ENCODE assay signal across 9 cellular contexts in genomic region chr1:218480137-218480536, GRCh38.
DNase-seq lines count a peak whose midpoint lies in the region; ATAC-seq and TF ChIP-seq lines count a peak whose summit lies in the region.
"Had no signal": no experiment of that assay in that cellular context is flagged by ENCODE, and none has a peak within 500 bp of the region (broad histone marks: within the 10 kb centered on the region; RNA-seq: fewer than 3 reads in every experiment).

No MANE protein-coding gene starts in this region.

- H3K36me3 ChIP-seq in PC-9 (ENCODE audit: low read depth) (no peaks in the 10 kb centered on the region), ectodermal cell (ENCODE audit: control insufficient read depth, insufficient read depth, low read length) (no peaks in the 10 kb centered on the region), lung (ENCODE audit: control insufficient read depth in 2 of 2, insufficient read depth in 2 of 2, low read length in 2 of 2) (no peaks in the 10 kb centered on the region), upper lobe of right lung (no peaks in the 10 kb centered on the region)

- no peaks in the 10 kb centered on the region for H4K20me1 ChIP-seq in PC-9 (ENCODE audit: insufficient read depth)

- H3K4me1 ChIP-seq in PC-9 (replicated peaks; ENCODE audit: insufficient read depth) (peaks cover 41% of the 10 kb centered on the region), ectodermal cell (ENCODE audit: control insufficient read depth, insufficient read depth, low read length) (no peaks in the 10 kb centered on the region), lung (ENCODE audit: control insufficient read depth in 2 of 2, insufficient read depth in 2 of 2, low read length in 2 of 2) (peaks cover 0 to 6% of the 10 kb centered on the region in 2 donors), upper lobe of right lung (peaks cover 19% of the 10 kb centered on the region)

- TSS peak; percentile 21 for BruUV-seq in PC-9 (replicated peaks; lab: Mats Ljungman, UMichigan)

- 83 to 86% methylated on average over 3 of the region's 3 CpGs for WGBS in ectodermal cell, 2 experiments
- WGBS in lung, 2 donors = 79 to 82% methylated on average over 3 of the region's 3 CpGs

- H3K27ac ChIP-seq in PC-9 (peak overlapping the region; percentile 77), ectodermal cell (ENCODE audit: insufficient read depth, low read depth, low read length, poor library complexity, severe bottlenecking) (peak overlapping the region; percentile 3), lung (ENCODE audit: low read depth in 1 of 2, low read length in 1 of 2) (peak overlapping the region in 1 of 2 donors; percentile 43), upper lobe of right lung (peak overlapping the region; percentile 14)

- peaks cover 24% of the 10 kb centered on the region; the same call in 1 of the 2 replicates for H3F3A ChIP-seq in PC-9 (ENCODE audit: insufficient read depth, low read depth)

- no peaks in the 10 kb centered on the region for H3K27me3 ChIP-seq in PC-9 (ENCODE audit: insufficient read depth, low read depth)
- no peaks in the 10 kb centered on the region for H3K27me3 ChIP-seq in ectodermal cell (ENCODE audit: control insufficient read depth, insufficient read depth, low read length, poor library complexity, severe bottlenecking)
- H3K27me3 ChIP-seq in lung (ENCODE audit: control insufficient read depth, insufficient read depth) = no peaks in the 10 kb centered on the region
- no peaks in the 10 kb centered on the region for H3K27me3 ChIP-seq in upper lobe of right lung

- no peak for TF ChIP-seq CTCF in PC-9 (conservative IDR thresholded peaks at IDR 0.05)
- TF ChIP-seq CTCF in lung (IDR thresholded peaks at IDR 0.05; ENCODE audit: control extremely low read depth, extremely low read depth) = no peak
- TF ChIP-seq CTCF in upper lobe of right lung (IDR thresholded peaks at IDR 0.05) = no peak

- POLR2A ChIA-PET in PC-9 (lab: Charles Lee; ENCODE audit: unreplicated experiment) (interaction anchor here (0.7 to 1.0 kb wide), 2 partner anchors 20 to 135 kb away, joined by 3 to 4 read pairs; partner anchors contain the start of gene TGFB2), HEK293T (lab: Yijun Ruan, JAX) (no interaction called here)

- peak; percentile 61 for ATAC-seq in lung (ENCODE audit: insufficient read depth, low FRiP score)
- ATAC-seq in upper lobe of right lung = peak; percentile 51
- ATAC-seq in GM18519 (IDR thresholded peaks at IDR 0.05; ENCODE audit: low FRiP score, unreplicated experiment) = no peak
- no peak for ATAC-seq in HG03442 (IDR thresholded peaks at IDR 0.05; ENCODE audit: unreplicated experiment)

- no peak overlapping the region for H3K4me3 ChIP-seq in PC-9
- H3K4me3 ChIP-seq in ectodermal cell (ENCODE audit: insufficient read depth, low read depth, low read length) = no peak overlapping the region
- H3K4me3 ChIP-seq in lung = no peak overlapping the region
- no peak overlapping the region for H3K4me3 ChIP-seq in upper lobe of right lung

- no peak for DNase-seq in PC-9
- no peak for DNase-seq in lung (ENCODE audit: low spot score)
- no peak for DNase-seq in upper lobe of right lung
- no peak for DNase-seq in HEK293T (ENCODE audit: extremely low spot score)
- DNase-seq: H7; stimulated activated CD4-positive, alpha-beta T cell treated with anti-CD3 and anti-CD28 coated beads, Interleukin-4, amount 100 ng/mL, for 1 hour had no signal

- H3K9me2 ChIP-seq in PC-9 (ENCODE audit: insufficient read depth) = no peaks in the 10 kb centered on the region

- no peaks in the 10 kb centered on the region for H3K79me2 ChIP-seq in PC-9 (ENCODE audit: low read depth)

- peaks cover 32% of the 10 kb centered on the region for H3K9me3 ChIP-seq in PC-9 (ENCODE audit: insufficient read depth, low read depth)
- H3K9me3 ChIP-seq in ectodermal cell (ENCODE audit: control insufficient read depth, low read length) = no peaks in the 10 kb centered on the region
- H3K9me3 ChIP-seq in lung (ENCODE audit: control insufficient read depth in 2 of 2, insufficient read depth in 1 of 2, low read length in 1 of 2) = no peaks in the 10 kb centered on the region
- H3K9me3 ChIP-seq in upper lobe of right lung = no peaks in the 10 kb centered on the region

- no peak overlapping the region for H3K4me2 ChIP-seq in PC-9

- no peak overlapping the region for H2AFZ ChIP-seq in PC-9

- CTCF ChIA-PET in PC-9 (lab: Charles Lee) = no interaction called here
- CTCF ChIA-PET in HEK293T (lab: Yijun Ruan, JAX) = no interaction called here

- intact Hi-C loops in PC-9 (cut with micrococcal nuclease; ENCODE audit: unreplicated experiment) = loop anchor here (1.0 kb wide), 3 partner anchors 16 to 226 kb away; no protein-coding TSS in a partner anchor
- intact Hi-C loops in upper lobe of right lung (cut with DNase I) = no loop called here

TF ChIP-seq in HEK293T, 16 proteins besides CTCF, POLR2A, EP300 and RAD21:
- TF ChIP-seq LEF1 (IDR thresholded peaks at IDR 0.05; ENCODE audit: borderline replicate concordance) (no peak), SUZ12 (IDR thresholded peaks at IDR 0.05) (no peak), CTBP1 (IDR thresholded peaks at IDR 0.05; ENCODE audit: borderline replicate concordance) (no peak), ELF4 (IDR thresholded peaks at IDR 0.05) (no peak), ZNF384 (IDR thresholded peaks at IDR 0.05) (no peak), FOXA1 (IDR thresholded peaks at IDR 0.05) (no peak), FOXK2 (IDR thresholded peaks at IDR 0.05) (no peak), PKNOX1 (IDR thresholded peaks at IDR 0.05) (no peak), SP1 (IDR thresholded peaks at IDR 0.05) (no peak), HDGF (IDR thresholded peaks at IDR 0.05; ENCODE audit: borderline replicate concordance) (no peak), FOXM1 (IDR thresholded peaks at IDR 0.05; ENCODE audit: borderline replicate concordance) (no peak), NFRKB (IDR thresholded peaks at IDR 0.05) (no peak), L3MBTL2 (conservative IDR thresholded peaks at IDR 0.05) (no peak), BHLHE40 (IDR thresholded peaks at IDR 0.05; ENCODE audit: borderline replicate concordance) (no peak), TARDBP (IDR thresholded peaks at IDR 0.05) (no peak), ARNT (IDR thresholded peaks at IDR 0.05) (no peak)

Comparison
In these comparisons a context has a peak if more than half of its experiments do, and no peak if none do; other contexts are left out.
1. ATAC-seq: peak in lung (single experiment) and upper lobe of right lung (single experiment); none in GM18519 (single experiment) and HG03442 (single experiment).